8 cellular contexts compared by ENCODE assay signal in genomic region chr3:188362405-188362831, GRCh38.
A peak's percentile ranks its signal among the peaks of the same experiment; 100 is the strongest.
DNase-seq lines count a peak whose midpoint lies in the region; ATAC-seq, FAIRE-seq and TF ChIP-seq lines count a peak whose summit lies in the region.

No MANE protein-coding gene starts in this region.

- peak overlapping the region; percentile 5 for H3K27ac Mint-ChIP-seq in CD4-positive, alpha-beta T cell
- peak overlapping the region; percentile 92 for H3K27ac Mint-ChIP-seq in central memory CD8-positive, alpha-beta T cell (ENCODE audit: low read depth)
- peak overlapping the region; percentile 5 to 42 for H3K27ac Mint-ChIP-seq in natural killer cell treated with Interleukin-12 subunit alpha and Interleukin-12 subunit beta and Interleukin-15 and Interleukin-18, amount 100 ng/mL, for 72 hours

- no peak overlapping the region for H3K27ac ChIP-seq in CD4-positive, alpha-beta T cell (ENCODE audit: low read depth, low read length)

- POLR2A ChIA-PET in CD4-positive, alpha-beta T cell (lab: Charles Lee): no interaction called here

- FAIRE-seq in frontal cortex (lab: Jason Lieb, UNC): no peak

- no peak for DNase-seq in CD4-positive, alpha-beta T cell
- DNase-seq in LoVo (ENCODE audit: low spot score): peak; percentile 66
- DNase-seq in central memory CD8-positive, alpha-beta T cell (ENCODE audit: low spot score in 2 of 2): no peak
- DNase-seq in natural killer cell treated with Interleukin-12 subunit alpha and Interleukin-12 subunit beta and Interleukin-15 and Interleukin-18, amount 100 ng/mL, for 72 hours (ENCODE audit: low spot score): no peak
- no peak for DNase-seq in SK-N-DZ (ENCODE audit: low spot score)
- no peak for DNase-seq in frontal cortex (ENCODE audit: low spot score in 2 of 2)

- ATAC-seq in CD4-positive, alpha-beta T cell (ENCODE audit: poor library complexity): no peak
- peak; percentile 53 for ATAC-seq in central memory CD8-positive, alpha-beta T cell (replicated peaks; ENCODE audit: extremely low read depth, poor library complexity, severe bottlenecking)
- peak; percentile 83 to 86 for ATAC-seq in natural killer cell treated with Interleukin-12 subunit alpha and Interleukin-12 subunit beta and Interleukin-15 and Interleukin-18, amount 100 ng/mL, for 72 hours
- ATAC-seq in HG03439 (IDR thresholded peaks at IDR 0.05; ENCODE audit: unreplicated experiment) (no peak), GM21367 (IDR thresholded peaks at IDR 0.05; ENCODE audit: unreplicated experiment) (no peak)

- no peaks in the 10 kb centered on the region for H3K36me3 Mint-ChIP-seq in CD4-positive, alpha-beta T cell (ENCODE audit: low read depth)
- H3K36me3 Mint-ChIP-seq in central memory CD8-positive, alpha-beta T cell (ENCODE audit: insufficient read depth): peaks cover 1% of the 10 kb centered on the region
- peaks cover 6% of the 10 kb centered on the region for H3K36me3 Mint-ChIP-seq in natural killer cell treated with Interleukin-12 subunit alpha and Interleukin-12 subunit beta and Interleukin-15 and Interleukin-18, amount 100 ng/mL, for 72 hours

- peaks cover 47% of the 10 kb centered on the region for H3K4me1 Mint-ChIP-seq in CD4-positive, alpha-beta T cell (ENCODE audit: low read depth)
- peaks cover 60% of the 10 kb centered on the region for H3K4me1 Mint-ChIP-seq in central memory CD8-positive, alpha-beta T cell
- peaks cover 61 to 67% of the 10 kb centered on the region in 2 donors for H3K4me1 Mint-ChIP-seq in natural killer cell treated with Interleukin-12 subunit alpha and Interleukin-12 subunit beta and Interleukin-15 and Interleukin-18, amount 100 ng/mL, for 72 hours (ENCODE audit: low read depth in 2 of 2)

- no peaks in the 10 kb centered on the region for H3K27me3 Mint-ChIP-seq in CD4-positive, alpha-beta T cell
- H3K27me3 Mint-ChIP-seq in central memory CD8-positive, alpha-beta T cell: no peaks in the 10 kb centered on the region
- peaks cover 7 to 11% of the 10 kb centered on the region in 2 donors for H3K27me3 Mint-ChIP-seq in natural killer cell treated with Interleukin-12 subunit alpha and Interleukin-12 subunit beta and Interleukin-15 and Interleukin-18, amount 100 ng/mL, for 72 hours

- TF ChIP-seq CTCF in CD4-positive, alpha-beta T cell (IDR thresholded peaks at IDR 0.05): no peak

- no peaks in the 10 kb centered on the region for H3K9me3 Mint-ChIP-seq in CD4-positive, alpha-beta T cell
- H3K9me3 Mint-ChIP-seq in central memory CD8-positive, alpha-beta T cell: no peaks in the 10 kb centered on the region
- H3K9me3 Mint-ChIP-seq in natural killer cell treated with Interleukin-12 subunit alpha and Interleukin-12 subunit beta and Interleukin-15 and Interleukin-18, amount 100 ng/mL, for 72 hours: peaks cover 2% of the 10 kb centered on the region

- intact Hi-C loops in CD4-positive, alpha-beta T cell (cut with DNase I, micrococcal nuclease): no loop called here

- H3K27me3 ChIP-seq in CD4-positive, alpha-beta T cell (ENCODE audit: control insufficient read depth, insufficient read depth, low read length): no peaks in the 10 kb centered on the region

- no peaks in the 10 kb centered on the region for H3K9me3 ChIP-seq in CD4-positive, alpha-beta T cell (ENCODE audit: control insufficient read depth, low read length)

- CTCF ChIA-PET in CD4-positive, alpha-beta T cell (lab: Charles Lee): no interaction called here

- H3K4me3 Mint-ChIP-seq in CD4-positive, alpha-beta T cell: no peak overlapping the region
- peak overlapping the region; percentile 51 for H3K4me3 Mint-ChIP-seq in central memory CD8-positive, alpha-beta T cell
- H3K4me3 Mint-ChIP-seq in natural killer cell treated with Interleukin-12 subunit alpha and Interleukin-12 subunit beta and Interleukin-15 and Interleukin-18, amount 100 ng/mL, for 72 hours: peak overlapping the region; percentile 75

Comparison
In these comparisons a context has a peak if more than half of its experiments do, and no peak if none do; other contexts are left out.
1. ATAC-seq: peak in central memory CD8-positive, alpha-beta T cell (single experiment) and natural killer cell treated with Interleukin-12 subunit alpha and Interleukin-12 subunit beta and Interleukin-15 and Interleukin-18, amount 100 ng/mL, for 72 hours (2 of 2); none in CD4-positive, alpha-beta T cell (single experiment), HG03439 (single experiment) and GM21367 (single experiment).
2. H3K27ac Mint-ChIP-seq: peak in every context shown above with its lines; median percentile 92 in central memory CD8-positive, alpha-beta T cell; 24 in natural killer cell treated with Interleukin-12 subunit alpha and Interleukin-12 subunit beta and Interleukin-15 and Interleukin-18, amount 100 ng/mL, for 72 hours; 5 in CD4-positive, alpha-beta T cell.